ENCODE assay signal across 10 cellular contexts in genomic region chr2:3362686-3363085, GRCh38.
"Had no signal": no experiment of that assay in that cellular context is flagged by ENCODE, and none has a peak within 500 bp of the region (broad histone marks: within the 10 kb centered on the region; RNA-seq: fewer than 3 reads in every experiment).

No MANE protein-coding gene starts in this region.

- H3K27ac ChIP-seq: cardiac muscle cell, heart left ventricle had no signal

- H3K9me3 Mint-ChIP-seq: activated naive CD8-positive, alpha-beta T cell treated with anti-CD3 and anti-CD28 coated beads, Interleukin-2, amount 50 U/mL, for 24 hours had no signal

- H3K9me3 ChIP-seq: heart left ventricle had no signal

- H3K4me3 ChIP-seq: cardiac muscle cell, heart left ventricle had no signal

- DNase-seq: activated gamma-delta T cell; activated naive CD8-positive, alpha-beta T cell treated with anti-CD3 and anti-CD28 coated beads, Interleukin-2, amount 50 U/mL, for 24 hours; activated T-cell treated with anti-CD3 and anti-CD28 coated beads, Interleukin-2, amount 50 U/mL, for 48 hours; foreskin melanocyte; heart left ventricle; left colon; small intestine; T-helper 2 cell had no signal

- H3K27ac Mint-ChIP-seq: activated naive CD8-positive, alpha-beta T cell treated with anti-CD3 and anti-CD28 coated beads, Interleukin-2, amount 50 U/mL, for 24 hours had no signal

- H3K27me3 Mint-ChIP-seq: activated naive CD8-positive, alpha-beta T cell treated with anti-CD3 and anti-CD28 coated beads, Interleukin-2, amount 50 U/mL, for 24 hours had no signal

- H3K27me3 ChIP-seq: cardiac muscle cell, heart left ventricle had no signal

- ATAC-seq: activated naive CD8-positive, alpha-beta T cell treated with anti-CD3 and anti-CD28 coated beads, Interleukin-2, amount 50 U/mL, for 24 hours; left colon; SK-N-SH treated with all-trans-retinoic acid at 6 μM for 48 hours had no signal

- H3K36me3 ChIP-seq: cardiac muscle cell, heart left ventricle had no signal

- H3K4me3 Mint-ChIP-seq: activated naive CD8-positive, alpha-beta T cell treated with anti-CD3 and anti-CD28 coated beads, Interleukin-2, amount 50 U/mL, for 24 hours had no signal
